In the genomic region with DNA sequence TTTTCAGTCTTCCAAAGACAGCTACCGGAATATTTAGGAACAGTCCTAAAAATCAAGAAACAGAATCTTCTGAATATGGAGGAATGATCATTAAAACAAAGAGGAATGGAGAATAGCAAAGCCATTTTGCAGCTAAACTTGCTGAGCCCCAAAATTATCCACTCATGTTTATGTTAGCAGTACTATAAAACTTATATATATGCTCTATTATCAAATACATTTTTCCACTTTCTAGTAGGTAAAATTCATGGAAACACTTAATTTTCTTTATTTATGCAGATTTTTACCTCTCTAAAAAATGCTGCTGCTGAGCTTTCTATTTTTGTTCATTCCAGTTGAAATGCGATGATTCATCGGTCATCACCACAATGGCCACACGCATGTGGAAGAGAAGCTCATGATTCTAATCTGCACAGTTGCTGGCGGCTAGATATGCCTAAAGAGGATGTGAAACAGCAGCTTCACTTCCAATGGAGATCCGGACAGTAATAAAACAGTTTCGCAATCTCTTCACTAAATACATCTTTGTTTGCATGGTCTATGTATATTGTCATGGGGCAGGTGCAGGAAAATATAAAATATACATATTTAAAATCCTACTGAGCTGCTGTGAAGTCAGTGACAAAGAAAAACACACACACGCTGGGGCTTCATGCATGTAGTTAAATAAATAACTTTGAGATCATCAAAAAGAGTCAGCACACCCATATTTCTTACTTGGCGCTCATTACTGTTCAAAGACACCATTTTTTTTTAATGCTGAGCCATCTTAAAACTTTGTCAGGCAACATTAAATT, we compare ENCODE assay signal across 8 cellular contexts.
A peak's percentile ranks its signal among the peaks of the same experiment; 100 is the strongest.
DNase-seq lines count a peak whose midpoint lies in the region; ATAC-seq lines count a peak whose summit lies in the region.

No MANE protein-coding gene starts in this region.

- in situ Hi-C loops in Caki2 (cut with HindIII; ENCODE audit: low pct_unique_long_range_greater_than_20kb, low sequenced_read_pairs): no loop called here

- H3K9me3 Mint-ChIP-seq in activated T-helper 17 cell treated with anti-CD3 and anti-CD28 coated beads, Interleukin-2, amount 50 U/mL, for 72 hours: no peaks in the 10 kb centered on the region

- H3K4me1 Mint-ChIP-seq in activated T-helper 17 cell treated with anti-CD3 and anti-CD28 coated beads, Interleukin-2, amount 50 U/mL, for 72 hours: peaks cover 5% of the 10 kb centered on the region

- ATAC-seq in GM21360 (IDR thresholded peaks at IDR 0.05; ENCODE audit: unreplicated experiment) (peak; percentile 98), HG03469 (IDR thresholded peaks at IDR 0.05; ENCODE audit: unreplicated experiment) (peak; percentile 92)
- ATAC-seq in activated T-helper 17 cell treated with anti-CD3 and anti-CD28 coated beads, Interleukin-2, amount 50 U/mL, for 72 hours (replicated peaks): no peak

- no peak overlapping the region for H3K4me3 Mint-ChIP-seq in activated T-helper 17 cell treated with anti-CD3 and anti-CD28 coated beads, Interleukin-2, amount 50 U/mL, for 72 hours

- DNase-seq in Caki2 (ENCODE audit: low read depth): peak; percentile 52
- peak; percentile 8 for DNase-seq in RKO (ENCODE audit: low spot score)
- DNase-seq in foreskin melanocyte: peak; percentile 98
- no peak for DNase-seq in mesenteric fat pad (ENCODE audit: low spot score)
- no peak for DNase-seq in NK-92 treated with Interleukin-12 subunit alpha and Interleukin-12 subunit beta, amount 100 ng/mL, for 24 hours (lab: John Stamatoyannopoulos, UW)

- H3K27ac Mint-ChIP-seq in activated T-helper 17 cell treated with anti-CD3 and anti-CD28 coated beads, Interleukin-2, amount 50 U/mL, for 72 hours: no peak overlapping the region

- H3K27me3 Mint-ChIP-seq in activated T-helper 17 cell treated with anti-CD3 and anti-CD28 coated beads, Interleukin-2, amount 50 U/mL, for 72 hours: no peaks in the 10 kb centered on the region

- H3K36me3 Mint-ChIP-seq in activated T-helper 17 cell treated with anti-CD3 and anti-CD28 coated beads, Interleukin-2, amount 50 U/mL, for 72 hours (ENCODE audit: low read depth): no peaks in the 10 kb centered on the region

Comparison
In these comparisons a context has a peak if more than half of its experiments do, and no peak if none do; other contexts are left out.
1. DNase-seq: peak in Caki2 (single experiment), RKO (single experiment) and foreskin melanocyte (single experiment); none in mesenteric fat pad (single experiment) and NK-92 treated with Interleukin-12 subunit alpha and Interleukin-12 subunit beta, amount 100 ng/mL, for 24 hours (single experiment).